8 cellular contexts compared by ENCODE assay signal in genomic region chr19:55206664-55207500, GRCh38. TPM values are rescaled to one million over a fixed set of nuclear protein-coding genes. Genes with fewer than 3 reads are reported as not detected.
A peak's percentile ranks its signal among the peaks of the same experiment; 100 is the strongest.
DNase-seq lines count a peak whose midpoint lies in the region; ATAC-seq and TF ChIP-seq lines count a peak whose summit lies in the region.

No MANE protein-coding gene starts in this region.

- WGBS in testis, 2 donors: 23 to 48% methylated on average over 15 to 29 of the region's 29 CpGs

- H3K27ac Mint-ChIP-seq in activated CD8-positive, alpha-beta memory T cell treated with anti-CD3 and anti-CD28 coated beads, Interleukin-2, amount 10 ng/mL, durations not matched to agents 7 days and 5 days: no peak overlapping the region
- H3K27ac Mint-ChIP-seq in natural killer cell treated with Interleukin-12 subunit alpha and Interleukin-12 subunit beta and Interleukin-15 and Interleukin-18, amount 100 ng/mL, for 72 hours: peak overlapping the region in 1 of 2 donors; percentile 10

- ATAC-seq in activated CD8-positive, alpha-beta memory T cell treated with anti-CD3 and anti-CD28 coated beads, Interleukin-2, amount 10 ng/mL, durations not matched to agents 7 days and 5 days: peak; percentile 88
- ATAC-seq in natural killer cell treated with Interleukin-12 subunit alpha and Interleukin-12 subunit beta and Interleukin-15 and Interleukin-18, amount 100 ng/mL, for 72 hours: peak; percentile 82 to 88
- ATAC-seq in HG03159 (IDR thresholded peaks at IDR 0.05; ENCODE audit: unreplicated experiment): no peak

- H3K4me3 ChIP-seq in fibroblast of mammary gland (ENCODE audit: control insufficient read depth, low read depth, low read length): peak overlapping the region; percentile 21
- H3K4me3 ChIP-seq in testis: no peak overlapping the region

- H3K36me3 Mint-ChIP-seq in activated CD8-positive, alpha-beta memory T cell treated with anti-CD3 and anti-CD28 coated beads, Interleukin-2, amount 10 ng/mL, durations not matched to agents 7 days and 5 days: no peaks in the 10 kb centered on the region
- no peaks in the 10 kb centered on the region for H3K36me3 Mint-ChIP-seq in natural killer cell treated with Interleukin-12 subunit alpha and Interleukin-12 subunit beta and Interleukin-15 and Interleukin-18, amount 100 ng/mL, for 72 hours

- H3K4me1 Mint-ChIP-seq in activated CD8-positive, alpha-beta memory T cell treated with anti-CD3 and anti-CD28 coated beads, Interleukin-2, amount 10 ng/mL, durations not matched to agents 7 days and 5 days: peaks cover 4% of the 10 kb centered on the region
- peaks cover 5 to 8% of the 10 kb centered on the region in 2 donors for H3K4me1 Mint-ChIP-seq in natural killer cell treated with Interleukin-12 subunit alpha and Interleukin-12 subunit beta and Interleukin-15 and Interleukin-18, amount 100 ng/mL, for 72 hours (ENCODE audit: low read depth in 2 of 2)

- H3K4me3 Mint-ChIP-seq in activated CD8-positive, alpha-beta memory T cell treated with anti-CD3 and anti-CD28 coated beads, Interleukin-2, amount 10 ng/mL, durations not matched to agents 7 days and 5 days: no peak overlapping the region
- peak overlapping the region; percentile 58 for H3K4me3 Mint-ChIP-seq in natural killer cell treated with Interleukin-12 subunit alpha and Interleukin-12 subunit beta and Interleukin-15 and Interleukin-18, amount 100 ng/mL, for 72 hours

- DNase-seq in GM13976 (ENCODE audit: low spot score) (peak; percentile 75), NCI-H2196 (lab: John Stamatoyannopoulos, UW; ENCODE audit: unreplicated experiment) (peak; percentile 88), fibroblast of mammary gland (ENCODE audit: low read depth) (peak; percentile 94), testis (peak; percentile 85), NCI-H2081 treated with DMSO at 0.1 percent for 48 hours (lab: John Stamatoyannopoulos, UW) (no peak)
- DNase-seq in activated CD8-positive, alpha-beta memory T cell treated with anti-CD3 and anti-CD28 coated beads, Interleukin-2, amount 10 ng/mL, durations not matched to agents 7 days and 5 days: peak; percentile 64
- DNase-seq in natural killer cell treated with Interleukin-12 subunit alpha and Interleukin-12 subunit beta and Interleukin-15 and Interleukin-18, amount 100 ng/mL, for 72 hours (ENCODE audit: low spot score): peak; percentile 72

- intact Hi-C loops in testis (cut with DNase I; ENCODE audit: low total_unique reads): no loop called here

- no peak for TF ChIP-seq POLR2A in testis (IDR thresholded peaks at IDR 0.05)

- CTCF ChIA-PET in activated CD8-positive, alpha-beta memory T cell treated with anti-CD3 and anti-CD28 coated beads, Interleukin-2, amount 10 ng/mL, durations not matched to agents 7 days and 5 days (lab: Charles Lee): no interaction called here

- TF ChIP-seq CTCF in GM13976 (IDR thresholded peaks at IDR 0.05; ENCODE audit: borderline replicate concordance, control extremely low read depth, extremely low read depth, insufficient read depth, missing control alignments) (no peak), fibroblast of mammary gland (conservative IDR thresholded peaks at IDR 0.05; ENCODE audit: control insufficient read depth, insufficient read depth, low read depth, low read length) (no peak), testis (IDR thresholded peaks at IDR 0.05) (no peak)

- in situ Hi-C loops in GM13976 (cut with MboI; ENCODE audit: low sequenced_read_pairs, unreplicated experiment): no loop called here

- peaks cover 27% of the 10 kb centered on the region for H3K27me3 Mint-ChIP-seq in activated CD8-positive, alpha-beta memory T cell treated with anti-CD3 and anti-CD28 coated beads, Interleukin-2, amount 10 ng/mL, durations not matched to agents 7 days and 5 days
- H3K27me3 Mint-ChIP-seq in natural killer cell treated with Interleukin-12 subunit alpha and Interleukin-12 subunit beta and Interleukin-15 and Interleukin-18, amount 100 ng/mL, for 72 hours: peaks cover 5 to 15% of the 10 kb centered on the region in 2 donors

- no peaks in the 10 kb centered on the region for H3K9me3 Mint-ChIP-seq in activated CD8-positive, alpha-beta memory T cell treated with anti-CD3 and anti-CD28 coated beads, Interleukin-2, amount 10 ng/mL, durations not matched to agents 7 days and 5 days (ENCODE audit: low read depth)
- H3K9me3 Mint-ChIP-seq in natural killer cell treated with Interleukin-12 subunit alpha and Interleukin-12 subunit beta and Interleukin-15 and Interleukin-18, amount 100 ng/mL, for 72 hours: no peaks in the 10 kb centered on the region

- no peaks in the 10 kb centered on the region for H3K9me3 ChIP-seq in testis

- no peaks in the 10 kb centered on the region for H3K36me3 ChIP-seq in testis (ENCODE audit: low read depth, missing control alignments)

- peaks cover 5% of the 10 kb centered on the region for H3K4me1 ChIP-seq in testis

- H3K27me3 ChIP-seq in testis: no peaks in the 10 kb centered on the region

- no peak overlapping the region for H3K27ac ChIP-seq in testis

RNA-seq across cellular contexts. Expression of gene PTPRH, which starts 2.4 kb away (rescaled TPM):
- total RNA-seq in activated CD8-positive, alpha-beta memory T cell treated with anti-CD3 and anti-CD28 coated beads, Interleukin-2, amount 10 ng/mL, durations not matched to agents 7 days and 5 days: not detected
- total RNA-seq in natural killer cell treated with Interleukin-12 subunit alpha and Interleukin-12 subunit beta and Interleukin-15 and Interleukin-18, amount 100 ng/mL, for 72 hours: under 1 TPM in 1 of 2 donors, not detected in 1; 0.11 TPM
- total RNA-seq in testis: 10 to 100 TPM in 1 of 2 donors, 1 to 10 TPM in 1; 6.0 to 11.3 TPM
- 1.6 TPM for polyA plus RNA-seq in testis (ENCODE audit: insufficient read depth, low read depth, low replicate concordance)

RNA-seq across cellular contexts. Expression of gene TMEM86B, which starts 21.7 kb away (rescaled TPM):
- 10 to 100 TPM; 10.4 to 16.0 TPM for total RNA-seq in activated CD8-positive, alpha-beta memory T cell treated with anti-CD3 and anti-CD28 coated beads, Interleukin-2, amount 10 ng/mL, durations not matched to agents 7 days and 5 days
- 10 to 100 TPM in 1 of 2 donors, 1 to 10 TPM in 1; 8.3 to 31.6 TPM for total RNA-seq in natural killer cell treated with Interleukin-12 subunit alpha and Interleukin-12 subunit beta and Interleukin-15 and Interleukin-18, amount 100 ng/mL, for 72 hours
- 10 to 100 TPM; 13.4 to 13.9 TPM for total RNA-seq in testis
- polyA plus RNA-seq in testis (ENCODE audit: insufficient read depth, low read depth, low replicate concordance): 12.8 TPM

RNA-seq across cellular contexts. Expression of gene SYT5, which starts 26.8 kb away (rescaled TPM):
- not detected for total RNA-seq in activated CD8-positive, alpha-beta memory T cell treated with anti-CD3 and anti-CD28 coated beads, Interleukin-2, amount 10 ng/mL, durations not matched to agents 7 days and 5 days
- total RNA-seq in natural killer cell treated with Interleukin-12 subunit alpha and Interleukin-12 subunit beta and Interleukin-15 and Interleukin-18, amount 100 ng/mL, for 72 hours: not detected
- total RNA-seq in testis: 1 to 10 TPM; 1.6 to 5.0 TPM
- 11.7 TPM for polyA plus RNA-seq in testis (ENCODE audit: insufficient read depth, low read depth, low replicate concordance)

RNA-seq across cellular contexts. Expression of gene DNAAF3, which starts 40.5 kb away (rescaled TPM):
- total RNA-seq in activated CD8-positive, alpha-beta memory T cell treated with anti-CD3 and anti-CD28 coated beads, Interleukin-2, amount 10 ng/mL, durations not matched to agents 7 days and 5 days: under 1 TPM in 1 of 2 experiments, not detected in 1; 0.35 TPM
- total RNA-seq in natural killer cell treated with Interleukin-12 subunit alpha and Interleukin-12 subunit beta and Interleukin-15 and Interleukin-18, amount 100 ng/mL, for 72 hours: not detected
- 100 to 1,000 TPM in 1 of 2 donors, 10 to 100 TPM in 1; 69.9 to 102 TPM for total RNA-seq in testis
- polyA plus RNA-seq in testis (ENCODE audit: insufficient read depth, low read depth, low replicate concordance): 173 TPM

RNA-seq across cellular contexts. Expression of gene TNNI3, which starts 49.4 kb away (rescaled TPM):
- not detected for total RNA-seq in activated CD8-positive, alpha-beta memory T cell treated with anti-CD3 and anti-CD28 coated beads, Interleukin-2, amount 10 ng/mL, durations not matched to agents 7 days and 5 days
- not detected for total RNA-seq in natural killer cell treated with Interleukin-12 subunit alpha and Interleukin-12 subunit beta and Interleukin-15 and Interleukin-18, amount 100 ng/mL, for 72 hours
- 10 to 100 TPM; 14.2 to 30.3 TPM for total RNA-seq in testis
- 20.8 TPM for polyA plus RNA-seq in testis (ENCODE audit: insufficient read depth, low read depth, low replicate concordance)

Comparison
In these comparisons a context has a peak if more than half of its experiments do, and no peak if none do; other contexts are left out.
1. RNA of gene PTPRH, which starts 2.4 kb away (total RNA-seq): 6.0 to 11.3 TPM in testis; 0.11 TPM in natural killer cell treated with Interleukin-12 subunit alpha and Interleukin-12 subunit beta and Interleukin-15 and Interleukin-18, amount 100 ng/mL, for 72 hours and not detected in activated CD8-positive, alpha-beta memory T cell treated with anti-CD3 and anti-CD28 coated beads, Interleukin-2, amount 10 ng/mL, durations not matched to agents 7 days and 5 days; every median in the first group is over 4 times any median in the second.